In genomic region chr10:21174670-21175495, GRCh38 we compare ENCODE assay signal across 8 cellular contexts.
A peak's percentile ranks its signal among the peaks of the same experiment; 100 is the strongest.
DNase-seq lines count a peak whose midpoint lies in the region; ATAC-seq and TF ChIP-seq lines count a peak whose summit lies in the region.

No MANE protein-coding gene starts in this region.

- H3K9me3 Mint-ChIP-seq in GM23338 = peaks cover 3% of the 10 kb centered on the region

- no peaks in the 10 kb centered on the region for H3K36me3 ChIP-seq in GM23338 (ENCODE audit: insufficient read depth)
- H3K36me3 ChIP-seq in SJCRH30 = no peaks in the 10 kb centered on the region
- no peaks in the 10 kb centered on the region for H3K36me3 ChIP-seq in esophagus muscularis mucosa
- no peaks in the 10 kb centered on the region for H3K36me3 ChIP-seq in prostate gland

- peaks cover 9% of the 10 kb centered on the region for H3F3A ChIP-seq in GM23338 (replicated peaks; ENCODE audit: low read depth)

- H3K4me2 ChIP-seq in GM23338 = peak overlapping the region; percentile 97

- intact Hi-C loops in esophagus muscularis mucosa (cut with DNase I) (no loop called here), prostate gland (cut with DNase I) (loop anchor here (5.0 to 10.0 kb wide), 2 partner anchors 90 to 98 kb away; no protein-coding TSS in a partner anchor)

- H3K36me3 Mint-ChIP-seq in GM23338 (ENCODE audit: low read depth) = peaks cover 6% of the 10 kb centered on the region

- no peak for ATAC-seq in GM23338
- ATAC-seq in GM21390 (IDR thresholded peaks at IDR 0.05; ENCODE audit: unreplicated experiment) = no peak

- H3K27ac ChIP-seq in GM23338 (ENCODE audit: low read depth) (no peak overlapping the region), SJCRH30 (no peak overlapping the region), esophagus muscularis mucosa (replicated peaks in 1 of 4) (peak overlapping the region in 1 of 4 donors; percentile 15), prostate gland (peak overlapping the region; percentile 89 to 92)

- TF ChIP-seq POLR2A in esophagus muscularis mucosa (IDR thresholded peaks at IDR 0.05; ENCODE audit: low read depth) (no peak), prostate gland (IDR thresholded peaks at IDR 0.05) (no peak)

- H3K9me3 ChIP-seq in SJCRH30 (replicated peaks) (no peaks in the 10 kb centered on the region), esophagus muscularis mucosa (peaks cover 0 to 13% (median 2%) of the 10 kb centered on the region in 4 donors), prostate gland (no peaks in the 10 kb centered on the region)

- H2AFZ ChIP-seq in GM23338 = peak overlapping the region; percentile 94

- H3K27ac Mint-ChIP-seq in GM23338 = no peak overlapping the region

- 45% methylated on average over 32 of the region's 37 CpGs for WGBS in esophagus muscularis mucosa
- 28% methylated on average over 33 of the region's 37 CpGs for WGBS in prostate gland

- peaks cover 37% of the 10 kb centered on the region for H3K27me3 Mint-ChIP-seq in GM23338 (ENCODE audit: insufficient read depth, low read depth, poor library complexity)

- H3K79me2 ChIP-seq in GM23338 (replicated peaks; ENCODE audit: insufficient read depth) = no peaks in the 10 kb centered on the region

- H4K20me1 ChIP-seq in GM23338 (replicated peaks; ENCODE audit: insufficient read depth) = no peaks in the 10 kb centered on the region

- no peaks in the 10 kb centered on the region for H3K9me2 ChIP-seq in GM23338 (ENCODE audit: insufficient read depth)

- DNase-seq in GM23338 (ENCODE audit: low spot score) = peak; percentile 60
- no peak for DNase-seq in SJCRH30
- DNase-seq in esophagus muscularis mucosa (ENCODE audit: extremely low spot score) = no peak
- DNase-seq in prostate gland (ENCODE audit: low spot score) = peak; percentile 29
- no peak for DNase-seq in stimulated activated CD4-positive, alpha-beta T cell treated with anti-CD3 and anti-CD28 coated beads, Interleukin-12 subunit alpha, Interleukin-12 subunit beta, amount 100 ng/mL, for 4 hours
- no peak for DNase-seq in DMS79 treated with DMSO at 0.1 percent for 48 hours (lab: John Stamatoyannopoulos, UW)
- no peak for DNase-seq in Ammon's horn (ENCODE audit: low spot score)

- TF ChIP-seq EP300 in esophagus muscularis mucosa (IDR thresholded peaks at IDR 0.05) = no peak

- no peak for TF ChIP-seq CTCF in GM23338 (conservative IDR thresholded peaks at IDR 0.05; ENCODE audit: low read depth in 2 of 2)
- no peak for TF ChIP-seq CTCF in esophagus muscularis mucosa (IDR thresholded peaks at IDR 0.05)
- TF ChIP-seq CTCF in prostate gland (IDR thresholded peaks at IDR 0.05) = no peak

- peak overlapping the region; percentile 84 for H3K4me3 Mint-ChIP-seq in GM23338

- H3K4me1 ChIP-seq in GM23338 (ENCODE audit: insufficient read depth) (peaks cover 24% of the 10 kb centered on the region), SJCRH30 (no peaks in the 10 kb centered on the region), esophagus muscularis mucosa (peaks cover 14 to 24% (median 23%) of the 10 kb centered on the region in 4 donors), prostate gland (replicated peaks) (no peaks in the 10 kb centered on the region)

- peaks cover 52% of the 10 kb centered on the region for H3K27me3 ChIP-seq in GM23338 (ENCODE audit: insufficient read depth)
- peaks cover 7% of the 10 kb centered on the region; the same call in 1 of the 2 replicates for H3K27me3 ChIP-seq in SJCRH30
- H3K27me3 ChIP-seq in esophagus muscularis mucosa = peaks cover 4 to 54% (median 14%) of the 10 kb centered on the region in 4 donors
- no peaks in the 10 kb centered on the region for H3K27me3 ChIP-seq in prostate gland (replicated peaks; ENCODE audit: insufficient read depth)

- H3K4me1 Mint-ChIP-seq in GM23338 = peaks cover 25% of the 10 kb centered on the region

- peak overlapping the region; percentile 87 for H3K4me3 ChIP-seq in GM23338
- H3K4me3 ChIP-seq in SJCRH30 = peak overlapping the region; percentile 52
- peak overlapping the region; percentile 51 to 64 (median 56) for H3K4me3 ChIP-seq in esophagus muscularis mucosa
- H3K4me3 ChIP-seq in prostate gland = peak overlapping the region; percentile 53 to 67

TF ChIP-seq in GM23338, 12 proteins besides CTCF, POLR2A, EP300 and RAD21:
- TF ChIP-seq NANOG (IDR thresholded peaks at IDR 0.05; ENCODE audit: borderline replicate concordance) (no peak), EZH2phosphoT487 (IDR thresholded peaks at IDR 0.05; ENCODE audit: unreplicated experiment) (no peak), EZH2 (IDR thresholded peaks at IDR 0.05; ENCODE audit: low read depth, unreplicated experiment) (peak; percentile 35), ZNF114 (CRISPR knock-in tag; IDR thresholded peaks at IDR 0.05) (no peak)

Comparison
In these comparisons a context has a peak if more than half of its experiments do, and no peak if none do; other contexts are left out.
1. DNase-seq: peak in GM23338 (single experiment) and prostate gland (single experiment); none in SJCRH30 (0 of 2), esophagus muscularis mucosa (single experiment), stimulated activated CD4-positive, alpha-beta T cell treated with anti-CD3 and anti-CD28 coated beads, Interleukin-12 subunit alpha, Interleukin-12 subunit beta, amount 100 ng/mL, for 4 hours (single experiment), DMS79 treated with DMSO at 0.1 percent for 48 hours (single experiment) and Ammon's horn (single experiment).
2. H3K27ac ChIP-seq: peak in prostate gland (2 of 2); none in GM23338 (single experiment) and SJCRH30 (single experiment).
3. Peak in every context shown above with its lines, with median percentiles within 50 percentile points of each other: H3K4me3 ChIP-seq.